1 cellular context compared by ENCODE assay signal in genomic region chr5:139285651-139286392, GRCh38.
TF ChIP-seq lines count a peak whose summit lies in the region.

No MANE protein-coding gene starts in this region.

TF ChIP-seq in HepG2, 621 proteins besides CTCF, POLR2A, EP300 and RAD21:
- TF ChIP-seq ZBTB8A (CRISPR knock-in tag; IDR thresholded peaks at IDR 0.05; ENCODE audit: borderline replicate concordance, low read depth), result no peak
- TF ChIP-seq RBM22 (optimal IDR thresholded peaks at IDR 0.05; ENCODE audit: low read length), result peak; percentile 94
- no peak for TF ChIP-seq ZNF17 (CRISPR knock-in tag; IDR thresholded peaks at IDR 0.05)
- TF ChIP-seq KLF13 (CRISPR knock-in tag; IDR thresholded peaks at IDR 0.05), result no peak
- TF ChIP-seq ZNF484 (CRISPR knock-in tag; IDR thresholded peaks at IDR 0.05; ENCODE audit: borderline replicate concordance, low read depth), result no peak
- no peak for TF ChIP-seq TRIM24 (CRISPR knock-in tag; IDR thresholded peaks at IDR 0.05)
- no peak for TF ChIP-seq JUN (CRISPR knock-in tag; IDR thresholded peaks at IDR 0.05)
- no peak for TF ChIP-seq ZNF550 (CRISPR knock-in tag; IDR thresholded peaks at IDR 0.05; ENCODE audit: borderline replicate concordance)
- 0 out of 2 replicates have a peak, but pooled peaks have one; percentile 29 for TF ChIP-seq RBFOX2 (IDR thresholded peaks at IDR 0.05; ENCODE audit: low read depth, low read length)
- no peak for TF ChIP-seq PITX1 (CRISPR knock-in tag; IDR thresholded peaks at IDR 0.05)
- no peak for TF ChIP-seq MED1 (CRISPR knock-in tag; IDR thresholded peaks at IDR 0.05)
- no peak for TF ChIP-seq SALL1 (CRISPR knock-in tag; IDR thresholded peaks at IDR 0.05)
- no peak for TF ChIP-seq KMT2A (CRISPR knock-in tag; IDR thresholded peaks at IDR 0.05)
